ENCODE assay signal across 7 cellular contexts in genomic region chr5:44875661-44876250, GRCh38.
DNase-seq lines count a peak whose midpoint lies in the region; ATAC-seq lines count a peak whose summit lies in the region.

No MANE protein-coding gene starts in this region.

- H3K9me2 ChIP-seq in GM23248 (ENCODE audit: insufficient read depth): no peaks in the 10 kb centered on the region; the same call in 1 of the 2 replicates

- H3K4me1 ChIP-seq in GM23248 (ENCODE audit: insufficient read depth): no peaks in the 10 kb centered on the region; the same call in 1 of the 2 replicates

- H3K79me2 ChIP-seq in GM23248 (ENCODE audit: insufficient read depth): no peaks in the 10 kb centered on the region

- H3K9me3 Mint-ChIP-seq in activated T-helper 17 cell treated with anti-CD3 and anti-CD28 coated beads, Interleukin-2, amount 50 U/mL, for 72 hours: peaks cover 5% of the 10 kb centered on the region
- H3K9me3 Mint-ChIP-seq in naive thymus-derived CD8-positive, alpha-beta T cell: peaks cover 0 to 2% (median 0%) of the 10 kb centered on the region in 9 donors

- no peaks in the 10 kb centered on the region for H3K27me3 Mint-ChIP-seq in activated T-helper 17 cell treated with anti-CD3 and anti-CD28 coated beads, Interleukin-2, amount 50 U/mL, for 72 hours
- H3K27me3 Mint-ChIP-seq in naive thymus-derived CD8-positive, alpha-beta T cell: peaks cover 0 to 5% (median 0%) of the 10 kb centered on the region in 5 donors

- POLR2A ChIA-PET in naive thymus-derived CD8-positive, alpha-beta T cell (lab: Charles Lee): no interaction called here

- H3F3A ChIP-seq in GM23248 (ENCODE audit: insufficient read depth): no peaks in the 10 kb centered on the region

- peaks cover 13% of the 10 kb centered on the region for H3K4me1 Mint-ChIP-seq in activated T-helper 17 cell treated with anti-CD3 and anti-CD28 coated beads, Interleukin-2, amount 50 U/mL, for 72 hours
- peaks cover 0 to 17% (median 8%) of the 10 kb centered on the region in 4 donors for H3K4me1 Mint-ChIP-seq in naive thymus-derived CD8-positive, alpha-beta T cell

- no peaks in the 10 kb centered on the region for H3K9me3 ChIP-seq in GM23248 (ENCODE audit: low read depth)

- H2AFZ ChIP-seq in GM23248: no peak overlapping the region

- in situ Hi-C loops in GM23248 (cut with MboI) (no loop called here), KBM-7 (cut with MboI; ENCODE audit: low pct_unique_long_range_greater_than_20kb, low sequenced_read_pairs) (no loop called here)

- H3K27me3 ChIP-seq in GM23248 (replicated peaks; ENCODE audit: insufficient read depth): no peaks in the 10 kb centered on the region

- H3K36me3 ChIP-seq in GM23248 (ENCODE audit: low read depth): no peaks in the 10 kb centered on the region

- no peak overlapping the region for H3K4me3 ChIP-seq in GM23248

- peak; percentile 100 for ATAC-seq in GM18520 (IDR thresholded peaks at IDR 0.05; ENCODE audit: unreplicated experiment)
- ATAC-seq in activated T-helper 17 cell treated with anti-CD3 and anti-CD28 coated beads, Interleukin-2, amount 50 U/mL, for 72 hours (replicated peaks): peak; percentile 94
- ATAC-seq in naive thymus-derived CD8-positive, alpha-beta T cell: peak; percentile 66 to 84

- H4K20me1 ChIP-seq in GM23248 (ENCODE audit: insufficient read depth): no peaks in the 10 kb centered on the region

- H3K36me3 Mint-ChIP-seq in activated T-helper 17 cell treated with anti-CD3 and anti-CD28 coated beads, Interleukin-2, amount 50 U/mL, for 72 hours (ENCODE audit: low read depth): no peaks in the 10 kb centered on the region
- no peaks in the 10 kb centered on the region for H3K36me3 Mint-ChIP-seq in naive thymus-derived CD8-positive, alpha-beta T cell

- DNase-seq in GM23248 (peak; percentile 17), KBM-7 (peak; percentile 22), NCI-H128 (lab: John Stamatoyannopoulos, UW; ENCODE audit: unreplicated experiment) (no peak), NCI-H187 treated with DMSO at 0.1 percent for 48 hours (lab: John Stamatoyannopoulos, UW) (no peak)
- peak in 1 of 10 donors; percentile 4 for DNase-seq in naive thymus-derived CD8-positive, alpha-beta T cell

- H3K9ac ChIP-seq in GM23248: no peak overlapping the region

- no peak overlapping the region for H3K27ac ChIP-seq in GM23248

- peak overlapping the region; percentile 92 for H3K27ac Mint-ChIP-seq in activated T-helper 17 cell treated with anti-CD3 and anti-CD28 coated beads, Interleukin-2, amount 50 U/mL, for 72 hours
- peak overlapping the region in 8 of 10 donors; percentile 32 to 96 (median 68) for H3K27ac Mint-ChIP-seq in naive thymus-derived CD8-positive, alpha-beta T cell

- 3 to 4% methylated on average over 4 of the region's 4 CpGs for WGBS in GM23248 (ENCODE audit: low coverage in 1 of 2, low lambda C conversion rate in 2 of 2, missing lambda C conversion rate in 2 of 2), 2 experiments

- H3K4me2 ChIP-seq in GM23248 (ENCODE audit: unreplicated experiment): no peak overlapping the region

- H3K4me3 Mint-ChIP-seq in activated T-helper 17 cell treated with anti-CD3 and anti-CD28 coated beads, Interleukin-2, amount 50 U/mL, for 72 hours: peak overlapping the region; percentile 67
- peak overlapping the region in 2 of 10 donors; percentile 29 to 38 for H3K4me3 Mint-ChIP-seq in naive thymus-derived CD8-positive, alpha-beta T cell

Comparison
In these comparisons a context has a peak if more than half of its experiments do, and no peak if none do; other contexts are left out.
1. DNase-seq: peak in GM23248 (single experiment) and KBM-7 (single experiment); none in NCI-H128 (single experiment) and NCI-H187 treated with DMSO at 0.1 percent for 48 hours (single experiment).
2. Peak in every context shown above with its lines, with median percentiles within 50 percentile points of each other: ATAC-seq.